8 cellular contexts compared by ENCODE assay signal in the genomic region with DNA sequence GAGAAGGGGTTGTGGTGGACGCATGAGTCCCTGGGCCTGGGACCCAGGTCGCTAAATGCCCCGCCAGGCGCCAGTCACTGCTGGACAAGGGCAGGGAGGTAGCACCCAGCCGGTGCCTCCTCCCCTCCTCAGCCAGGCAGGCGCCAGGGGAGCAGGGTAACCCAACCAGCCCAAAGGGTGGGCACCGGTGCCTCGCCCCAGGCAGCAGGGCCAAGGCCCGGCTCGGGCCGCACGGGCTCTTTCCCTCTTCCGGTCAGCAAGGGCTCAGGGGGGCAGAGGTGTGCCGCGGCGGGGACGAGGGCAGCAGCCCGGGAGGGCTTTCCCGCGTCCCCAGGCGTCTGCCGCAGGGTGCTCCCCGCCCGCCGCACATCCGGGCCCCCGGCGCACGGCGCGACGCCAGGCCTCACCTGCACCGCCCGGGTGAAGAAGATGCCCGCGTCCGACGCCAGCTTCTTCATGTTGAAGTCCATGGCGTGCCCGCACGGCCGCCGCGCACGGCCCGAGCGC. TPM values are rescaled to one million over a fixed set of nuclear protein-coding genes. Genes with fewer than 3 reads are reported as not detected.
DNase-seq lines count a peak whose midpoint lies in the region; ATAC-seq and TF ChIP-seq lines count a peak whose summit lies in the region.

No MANE protein-coding gene starts in this region.

- POLR2A ChIA-PET in PC-3 (lab: Charles Lee; ENCODE audit: unreplicated experiment), result interaction anchor here (1.0 kb wide), 1 partner anchor 53 kb away, joined by 4 read pairs; the partner anchor contains the start of gene DOLPP1

- H3K9me2 ChIP-seq in PC-3 (replicated peaks; ENCODE audit: low read length), result no peaks in the 10 kb centered on the region

- peaks cover 50 to 71% (median 62%) of the 10 kb centered on the region in 10 experiments for H3K4me1 ChIP-seq in BLaER1 treated with 17β-estradiol and CSF1 and Interleukin-3, amounts not matched to agents 10 nM and 100 nM
- H3K4me1 ChIP-seq in PC-3 (ENCODE audit: insufficient read depth, low read length) (peaks cover 15% of the 10 kb centered on the region; the same call in 1 of the 2 replicates), breast epithelium (peaks cover 10 to 23% of the 10 kb centered on the region in 2 donors), right lobe of liver (peaks cover 0 to 15% (median 5%) of the 10 kb centered on the region in 4 donors), subcutaneous abdominal adipose tissue (ENCODE audit: control insufficient read depth in 5 of 5, insufficient read depth in 5 of 5, low read length in 5 of 5) (peaks cover 4 to 30% (median 24%) of the 10 kb centered on the region in 5 donors)

- intact Hi-C loops in PC-3 (cut with micrococcal nuclease), result no loop called here
- intact Hi-C loops in breast epithelium (cut with DNase I; ENCODE audit: low total_unique reads), result no loop called here
- intact Hi-C loops in right lobe of liver (cut with DNase I), result no loop called here

- DNase-seq in PC-3, result peak; percentile 52
- DNase-seq in breast epithelium (ENCODE audit: low spot score in 2 of 2), result peak in 1 of 2 donors; percentile 29
- peak in 2 of 3 donors; percentile 62 to 73 for DNase-seq in right lobe of liver
- DNase-seq in inferior parietal cortex (ENCODE audit: extremely low spot score), result no peak

- no peaks in the 10 kb centered on the region for H3F3A ChIP-seq in PC-3 (ENCODE audit: low read length, unreplicated experiment)

- TF ChIP-seq POLR2A in breast epithelium (IDR thresholded peaks at IDR 0.05) (no peak), right lobe of liver (IDR thresholded peaks at IDR 0.05) (no peak)

- H4K20me1 ChIP-seq in BLaER1 treated with 17β-estradiol and CSF1 and Interleukin-3, amounts not matched to agents 10 nM and 100 nM, result peaks cover 0 to 26% (median 13%) of the 10 kb centered on the region in 11 experiments; a peak in 12 of 22 replicates
- no peaks in the 10 kb centered on the region for H4K20me1 ChIP-seq in PC-3 (ENCODE audit: low read length)

- H3K79me2 ChIP-seq in PC-3 (ENCODE audit: low read length), result peaks cover 36% of the 10 kb centered on the region

- peak overlapping the region; percentile 71 to 90 (median 83) for H3K9ac ChIP-seq in BLaER1 treated with 17β-estradiol and CSF1 and Interleukin-3, amounts not matched to agents 10 nM and 100 nM
- peak overlapping the region; percentile 66 for H3K9ac ChIP-seq in PC-3 (ENCODE audit: low read length)
- H3K9ac ChIP-seq in subcutaneous abdominal adipose tissue (ENCODE audit: low read length in 5 of 5), result peak overlapping the region; percentile 26 to 93 (median 83)

- no CpG with 5 or more reads among the region's 47 CpGs for WGBS in right lobe of liver (ENCODE audit: insufficient coverage, low coverage, low lambda C conversion rate, missing lambda C conversion rate)

- CTCF ChIA-PET in PC-3 (lab: Charles Lee), result interaction anchor here (0.5 to 1.0 kb wide), 10 partner anchors 13 to 210 kb away, joined by 3 to 6 read pairs (median 3); partner anchors contain the start of genes ENDOG, KYAT1 and LRRC8A

- TF ChIP-seq CTCF in PC-3 (conservative IDR thresholded peaks at IDR 0.05; ENCODE audit: low read depth, low read length) (no peak), breast epithelium (IDR thresholded peaks at IDR 0.05) (no peak), right lobe of liver (IDR thresholded peaks at IDR 0.05) (no peak)

- H2AFZ ChIP-seq in PC-3 (ENCODE audit: low read length), result 0 out of 2 replicates have a peak overlapping the region, but pooled peaks have one; percentile 59

- BruUV-seq in PC-3 (replicated peaks; lab: Mats Ljungman, UMichigan), result no TSS peak

- no peaks in the 10 kb centered on the region for H3K27me3 ChIP-seq in BLaER1 treated with 17β-estradiol and CSF1 and Interleukin-3, amounts not matched to agents 10 nM and 100 nM
- H3K27me3 ChIP-seq in PC-3 (ENCODE audit: low read length) (no peaks in the 10 kb centered on the region), breast epithelium (no peaks in the 10 kb centered on the region), right lobe of liver (no peaks in the 10 kb centered on the region), subcutaneous abdominal adipose tissue (ENCODE audit: control insufficient read depth in 5 of 5, insufficient read depth in 4 of 5, low read length in 5 of 5) (no peaks in the 10 kb centered on the region)

- peak overlapping the region; percentile 34 to 80 (median 76); a peak in 21 of 22 replicates for H3K27ac ChIP-seq in BLaER1 treated with 17β-estradiol and CSF1 and Interleukin-3, amounts not matched to agents 10 nM and 100 nM
- no peak overlapping the region for H3K27ac ChIP-seq in PC-3 (ENCODE audit: low read length)
- peak overlapping the region; percentile 87 for H3K27ac ChIP-seq in breast epithelium
- H3K27ac ChIP-seq in right lobe of liver, result peak overlapping the region in 1 of 3 donors; percentile 13
- H3K27ac ChIP-seq in subcutaneous abdominal adipose tissue (ENCODE audit: low read depth, low read length), result no peak overlapping the region

- H3K36me3 ChIP-seq in BLaER1 treated with 17β-estradiol and CSF1 and Interleukin-3, amounts not matched to agents 10 nM and 100 nM, result no peaks in the 10 kb centered on the region
- H3K36me3 ChIP-seq in PC-3 (ENCODE audit: low read depth, low read length) (no peaks in the 10 kb centered on the region), breast epithelium (no peaks in the 10 kb centered on the region), right lobe of liver (no peaks in the 10 kb centered on the region), subcutaneous abdominal adipose tissue (ENCODE audit: control insufficient read depth in 5 of 5, insufficient read depth in 5 of 5, low read length in 5 of 5) (no peaks in the 10 kb centered on the region)

- ATAC-seq in GM18861 (IDR thresholded peaks at IDR 0.05; ENCODE audit: unreplicated experiment) (peak; percentile 38), HG03095 (IDR thresholded peaks at IDR 0.05; ENCODE audit: unreplicated experiment) (peak; percentile 30), PC-3 (peak; percentile 45), right lobe of liver (peak; percentile 2 to 21 (median 4))

- peak overlapping the region; percentile 84 to 100 (median 98) for H3K4me2 ChIP-seq in BLaER1 treated with 17β-estradiol and CSF1 and Interleukin-3, amounts not matched to agents 10 nM and 100 nM
- peak overlapping the region; percentile 94 for H3K4me2 ChIP-seq in PC-3 (ENCODE audit: low read length)

- H3K9me3 ChIP-seq in BLaER1 treated with 17β-estradiol and CSF1 and Interleukin-3, amounts not matched to agents 10 nM and 100 nM (replicated peaks in 1 of 11), result no peaks in the 10 kb centered on the region
- H3K9me3 ChIP-seq in PC-3 (ENCODE audit: low read length) (no peaks in the 10 kb centered on the region), breast epithelium (no peaks in the 10 kb centered on the region), right lobe of liver (no peaks in the 10 kb centered on the region), subcutaneous abdominal adipose tissue (ENCODE audit: control insufficient read depth in 5 of 5, low read length in 5 of 5) (no peaks in the 10 kb centered on the region)

- peak overlapping the region; percentile 82 to 97 (median 89) for H3K4me3 ChIP-seq in BLaER1 treated with 17β-estradiol and CSF1 and Interleukin-3, amounts not matched to agents 10 nM and 100 nM
- H3K4me3 ChIP-seq in PC-3 (ENCODE audit: low read length), result peak overlapping the region; percentile 84
- peak overlapping the region; percentile 81 to 93 (median 83) for H3K4me3 ChIP-seq in breast epithelium
- peak overlapping the region; percentile 72 to 84 (median 82) for H3K4me3 ChIP-seq in right lobe of liver
- peak overlapping the region; percentile 49 to 92 (median 78) for H3K4me3 ChIP-seq in subcutaneous abdominal adipose tissue (ENCODE audit: low read depth in 1 of 5, low read length in 5 of 5)

RNA-seq across cellular contexts. Expression of gene SH3GLB2, which starts 0.4 kb away (rescaled TPM):
- total RNA-seq in PC-3 (2014; rRNA removed) (44.1 and 60.4 TPM in 2 replicates), breast epithelium (100 to 1,000 TPM in 2 of 3 donors, 10 to 100 TPM in 1; 59.2 to 227 (median 150) TPM), right lobe of liver (10 to 100 TPM; 23.7 to 28.3 (median 24.7) TPM)

RNA-seq across cellular contexts. Expression of gene MIGA2, which starts 8.7 kb away (rescaled TPM):
- 29.6 TPM in 2 replicates for total RNA-seq in PC-3 (2014; rRNA removed)
- 10 to 100 TPM; 25.3 to 28.8 (median 27.9) TPM for total RNA-seq in breast epithelium
- 10 to 100 TPM in 4 of 6 experiments, 1 to 10 TPM in 2; 9.1 to 16.4 (median 10.8) TPM for total RNA-seq in right lobe of liver

RNA-seq across cellular contexts. Expression of gene DOLPP1, which starts 53.2 kb away (rescaled TPM):
- 27.3 and 37.1 TPM in 2 replicates for total RNA-seq in PC-3 (2014; rRNA removed)
- total RNA-seq in breast epithelium, result 1 to 10 TPM; 5.6 to 9.2 (median 8.6) TPM
- total RNA-seq in right lobe of liver, result 10 to 100 TPM; 10.1 to 16.8 (median 13.3) TPM

Comparison
In these comparisons a context has a peak if more than half of its experiments do, and no peak if none do; other contexts are left out.
1. H3K27ac ChIP-seq: peak in BLaER1 treated with 17β-estradiol and CSF1 and Interleukin-3, amounts not matched to agents 10 nM and 100 nM (11 of 11) and breast epithelium (2 of 2); none in PC-3 (single experiment) and subcutaneous abdominal adipose tissue (single experiment).
2. Peak in every context shown above with its lines, with median percentiles within 50 percentile points of each other: H3K4me3 ChIP-seq, H3K9ac ChIP-seq and ATAC-seq.